ENCODE assay signal across 23 cellular contexts in genomic region chr1:6985528-6986276, GRCh38.
DNase-seq lines count a peak whose midpoint lies in the region; ATAC-seq, FAIRE-seq and TF ChIP-seq lines count a peak whose summit lies in the region.
"Had no signal": no experiment of that assay in that cellular context is flagged by ENCODE, and none has a peak within 500 bp of the region (broad histone marks: within the 10 kb centered on the region; RNA-seq: fewer than 3 reads in every experiment).

No MANE protein-coding gene starts in this region.

- no peak for FAIRE-seq in frontal cortex (lab: Jason Lieb, UNC)
- FAIRE-seq: A549, D721Med, GM12878, H54, HTR-8/SVneo had no signal

- H3K9ac ChIP-seq in neuronal stem cell (ENCODE audit: low read depth, low read length, poor library complexity), result no peak overlapping the region

- no peak for TF ChIP-seq POLR2A in spleen (IDR thresholded peaks at IDR 0.05)

- H3K4me3 ChIP-seq in neuronal stem cell (ENCODE audit: low read length in 2 of 2) (no peak overlapping the region), spleen (no peak overlapping the region)
- H3K4me3 ChIP-seq: A549, GM12878, GM23338 had no signal

- peaks cover 0 to 4% of the 10 kb centered on the region in 2 donors for H3K4me1 ChIP-seq in neuronal stem cell (ENCODE audit: control insufficient read depth in 2 of 2, insufficient read depth in 1 of 2, low read depth in 1 of 2, low read length in 2 of 2)
- H3K4me1 ChIP-seq in spleen, result no peaks in the 10 kb centered on the region
- H3K4me1 ChIP-seq: A549, Caco-2 had no signal

- H2BK120ac ChIP-seq in neuronal stem cell (ENCODE audit: low read depth, low read length), result no peak overlapping the region

- H2AK5ac ChIP-seq in neuronal stem cell (ENCODE audit: low read depth, low read length), result no peak overlapping the region

- peak overlapping the region; percentile 8 for H3K18ac ChIP-seq in neuronal stem cell (ENCODE audit: low read length)

- intact Hi-C loops in spleen (cut with DNase I; ENCODE audit: low total_unique reads), result no loop called here

- no peak overlapping the region for H3K23ac ChIP-seq in neuronal stem cell (ENCODE audit: low read depth, low read length, poor library complexity)

- H3K4me2 ChIP-seq in neuronal stem cell (ENCODE audit: insufficient read depth, low read length, poor library complexity, severe bottlenecking), result no peak overlapping the region
- H3K4me2 ChIP-seq: A549, GM23338 had no signal

- CTCF ChIA-PET in WTC11 (lab: Charles Lee), result interaction anchor here (0.7 to 1.4 kb wide), 2 partner anchors 22 to 135 kb away, joined by 3 read pairs; no protein-coding TSS in a partner anchor

- no peaks in the 10 kb centered on the region for H3K27me3 Mint-ChIP-seq in WTC11 (ENCODE audit: low read depth)
- H3K27me3 Mint-ChIP-seq: CD4-positive, alpha-beta T cell had no signal

- peaks cover 25% of the 10 kb centered on the region for H3K4me1 Mint-ChIP-seq in WTC11

- peak; percentile 20 for DNase-seq in NCI-H510A (lab: John Stamatoyannopoulos, UW)
- no peak for DNase-seq in NCI-H510A treated with DMSO at 0.1 percent for 48 hours (lab: John Stamatoyannopoulos, UW)
- no peak for DNase-seq in WTC11 (ENCODE audit: low spot score)
- no peak for DNase-seq in neuronal stem cell (ENCODE audit: low spot score)
- peak; percentile 43 for DNase-seq in spleen
- DNase-seq in epidermal melanocyte (ENCODE audit: insufficient read length, low spot score), result no peak
- DNase-seq in SKM-1 (lab: John Stamatoyannopoulos, UW; ENCODE audit: unreplicated experiment), result no peak
- DNase-seq in frontal cortex (ENCODE audit: low spot score in 2 of 2), result no peak
- DNase-seq: AML-193, Caco-2, EL, HFFc6, IMR-90 had no signal

- TF ChIP-seq CTCF in WTC11 (IDR thresholded peaks at IDR 0.05) (no peak), spleen (IDR thresholded peaks at IDR 0.05 in 8 of 11, conservative IDR thresholded peaks at IDR 0.05 in 3 of 11) (no peak)

- H2AFZ ChIP-seq in neuronal stem cell (ENCODE audit: low read length), result no peak overlapping the region
- H2AFZ ChIP-seq: GM23338 had no signal

- H4K91ac ChIP-seq in neuronal stem cell (ENCODE audit: low read depth, low read length, poor library complexity), result no peak overlapping the region

- no peak overlapping the region for H2BK5ac ChIP-seq in neuronal stem cell (ENCODE audit: low read length)

- no peaks in the 10 kb centered on the region for H3K36me3 Mint-ChIP-seq in WTC11

- H3K27ac ChIP-seq in neuronal stem cell (replicated peaks; ENCODE audit: low read length) (no peak overlapping the region), spleen (no peak overlapping the region)
- H3K27ac ChIP-seq: 22Rv1, A549, C4-2B had no signal

- no peaks in the 10 kb centered on the region for H3K79me1 ChIP-seq in neuronal stem cell (ENCODE audit: low read depth, low read length)

- H3K9me3 ChIP-seq in neuronal stem cell (replicated peaks in 1 of 2; ENCODE audit: control insufficient read depth in 2 of 2, insufficient read depth in 1 of 2, low read depth in 1 of 2, low read length in 2 of 2), result peaks cover 0 to 4% of the 10 kb centered on the region in 2 donors
- peaks cover 0 to 5% (median 0%) of the 10 kb centered on the region in 8 donors for H3K9me3 ChIP-seq in spleen
- H3K9me3 ChIP-seq: A549, Caco-2 had no signal

- peaks cover 0 to 5% (median 0%) of the 10 kb centered on the region in 3 experiments for H3K27me3 ChIP-seq in neuronal stem cell (ENCODE audit: control insufficient read depth in 3 of 3, insufficient read depth in 3 of 3, low read depth in 1 of 3, low read length in 3 of 3)
- peaks cover 0 to 14% (median 0%) of the 10 kb centered on the region in 7 donors for H3K27me3 ChIP-seq in spleen (replicated peaks in 1 of 7)

- no peak overlapping the region for H3K14ac ChIP-seq in neuronal stem cell (ENCODE audit: low read length)

- no peak overlapping the region for H2BK12ac ChIP-seq in neuronal stem cell (ENCODE audit: low read length)

- WGBS in neuronal stem cell (ENCODE audit: extremely low coverage in 2 of 2, insufficient read length in 2 of 2, insufficient replicate concordance in 1 of 2), 2 donors, result no CpG with 5 or more reads among the region's 18 CpGs
- 79 to 88% (median 85%) methylated on average over 18 of the region's 18 CpGs for WGBS in spleen, 5 donors

- H4K8ac ChIP-seq in neuronal stem cell (ENCODE audit: low read depth, low read length), result no peak overlapping the region

- H3K4me3 Mint-ChIP-seq in WTC11, result no peak overlapping the region
- H3K4me3 Mint-ChIP-seq: CD4-positive, alpha-beta T cell; GM23338; HFFc6 had no signal

- no peaks in the 10 kb centered on the region for H3K36me3 ChIP-seq in neuronal stem cell (replicated peaks in 1 of 2; ENCODE audit: control insufficient read depth in 2 of 2, insufficient read depth in 2 of 2, low read length in 2 of 2)
- H3K36me3 ChIP-seq in spleen, result no peaks in the 10 kb centered on the region

- H3K4ac ChIP-seq in neuronal stem cell (ENCODE audit: low read length), result no peak overlapping the region

- no peak overlapping the region for H3K27ac Mint-ChIP-seq in WTC11
- H3K27ac Mint-ChIP-seq: CD4-positive, alpha-beta T cell; GM23338; HFFc6 had no signal

- H3K9me3 Mint-ChIP-seq in WTC11, result peaks cover 7% of the 10 kb centered on the region
- H3K9me3 Mint-ChIP-seq: CD4-positive, alpha-beta T cell; GM23338; HFFc6 had no signal

- POLR2A ChIA-PET in WTC11 (lab: Charles Lee), result no interaction called here

- H2BK15ac ChIP-seq in neuronal stem cell (ENCODE audit: low read length), result no peak overlapping the region

- ATAC-seq in WTC11, result peak; percentile 16; the same call in 1 of the 2 replicates
- ATAC-seq: A549, GM12878, HCT116 had no signal

TF ChIP-seq in WTC11, 78 proteins besides CTCF, POLR2A, EP300 and RAD21:
- TF ChIP-seq ETV6 (CRISPR knock-in tag; IDR thresholded peaks at IDR 0.05) (no peak), MAX (CRISPR knock-in tag; IDR thresholded peaks at IDR 0.05) (no peak), E2F4 (CRISPR knock-in tag; IDR thresholded peaks at IDR 0.05; ENCODE audit: borderline replicate concordance, low read depth) (no peak), NFE2L1 (CRISPR knock-in tag; IDR thresholded peaks at IDR 0.05) (no peak)
- TF ChIP-seq, protein P1, sequence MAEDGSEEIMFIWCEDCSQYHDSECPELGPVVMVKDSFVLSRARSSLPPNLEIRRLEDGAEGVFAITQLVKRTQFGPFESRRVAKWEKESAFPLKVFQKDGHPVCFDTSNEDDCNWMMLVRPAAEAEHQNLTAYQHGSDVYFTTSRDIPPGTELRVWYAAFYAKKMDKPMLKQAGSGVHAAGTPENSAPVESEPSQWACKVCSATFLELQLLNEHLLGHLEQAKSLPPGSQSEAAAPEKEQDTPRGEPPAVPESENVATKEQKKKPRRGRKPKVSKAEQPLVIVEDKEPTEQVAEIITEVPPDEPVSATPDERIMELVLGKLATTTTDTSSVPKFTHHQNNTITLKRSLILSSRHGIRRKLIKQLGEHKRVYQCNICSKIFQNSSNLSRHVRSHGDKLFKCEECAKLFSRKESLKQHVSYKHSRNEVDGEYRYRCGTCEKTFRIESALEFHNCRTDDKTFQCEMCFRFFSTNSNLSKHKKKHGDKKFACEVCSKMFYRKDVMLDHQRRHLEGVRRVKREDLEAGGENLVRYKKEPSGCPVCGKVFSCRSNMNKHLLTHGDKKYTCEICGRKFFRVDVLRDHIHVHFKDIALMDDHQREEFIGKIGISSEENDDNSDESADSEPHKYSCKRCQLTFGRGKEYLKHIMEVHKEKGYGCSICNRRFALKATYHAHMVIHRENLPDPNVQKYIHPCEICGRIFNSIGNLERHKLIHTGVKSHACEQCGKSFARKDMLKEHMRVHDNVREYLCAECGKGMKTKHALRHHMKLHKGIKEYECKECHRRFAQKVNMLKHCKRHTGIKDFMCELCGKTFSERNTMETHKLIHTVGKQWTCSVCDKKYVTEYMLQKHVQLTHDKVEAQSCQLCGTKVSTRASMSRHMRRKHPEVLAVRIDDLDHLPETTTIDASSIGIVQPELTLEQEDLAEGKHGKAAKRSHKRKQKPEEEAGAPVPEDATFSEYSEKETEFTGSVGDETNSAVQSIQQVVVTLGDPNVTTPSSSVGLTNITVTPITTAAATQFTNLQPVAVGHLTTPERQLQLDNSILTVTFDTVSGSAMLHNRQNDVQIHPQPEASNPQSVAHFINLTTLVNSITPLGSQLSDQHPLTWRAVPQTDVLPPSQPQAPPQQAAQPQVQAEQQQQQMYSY (CRISPR knock-in tag; IDR thresholded peaks at IDR 0.05), result no peak
- TF ChIP-seq, protein P2, sequence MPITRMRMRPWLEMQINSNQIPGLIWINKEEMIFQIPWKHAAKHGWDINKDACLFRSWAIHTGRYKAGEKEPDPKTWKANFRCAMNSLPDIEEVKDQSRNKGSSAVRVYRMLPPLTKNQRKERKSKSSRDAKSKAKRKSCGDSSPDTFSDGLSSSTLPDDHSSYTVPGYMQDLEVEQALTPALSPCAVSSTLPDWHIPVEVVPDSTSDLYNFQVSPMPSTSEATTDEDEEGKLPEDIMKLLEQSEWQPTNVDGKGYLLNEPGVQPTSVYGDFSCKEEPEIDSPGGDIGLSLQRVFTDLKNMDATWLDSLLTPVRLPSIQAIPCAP (CRISPR knock-in tag; IDR thresholded peaks at IDR 0.05), result no peak
- TF ChIP-seq, protein P3, sequence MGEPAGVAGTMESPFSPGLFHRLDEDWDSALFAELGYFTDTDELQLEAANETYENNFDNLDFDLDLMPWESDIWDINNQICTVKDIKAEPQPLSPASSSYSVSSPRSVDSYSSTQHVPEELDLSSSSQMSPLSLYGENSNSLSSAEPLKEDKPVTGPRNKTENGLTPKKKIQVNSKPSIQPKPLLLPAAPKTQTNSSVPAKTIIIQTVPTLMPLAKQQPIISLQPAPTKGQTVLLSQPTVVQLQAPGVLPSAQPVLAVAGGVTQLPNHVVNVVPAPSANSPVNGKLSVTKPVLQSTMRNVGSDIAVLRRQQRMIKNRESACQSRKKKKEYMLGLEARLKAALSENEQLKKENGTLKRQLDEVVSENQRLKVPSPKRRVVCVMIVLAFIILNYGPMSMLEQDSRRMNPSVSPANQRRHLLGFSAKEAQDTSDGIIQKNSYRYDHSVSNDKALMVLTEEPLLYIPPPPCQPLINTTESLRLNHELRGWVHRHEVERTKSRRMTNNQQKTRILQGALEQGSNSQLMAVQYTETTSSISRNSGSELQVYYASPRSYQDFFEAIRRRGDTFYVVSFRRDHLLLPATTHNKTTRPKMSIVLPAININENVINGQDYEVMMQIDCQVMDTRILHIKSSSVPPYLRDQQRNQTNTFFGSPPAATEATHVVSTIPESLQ (CRISPR knock-in tag; IDR thresholded peaks at IDR 0.05), result no peak

Comparison
In these comparisons a context has a peak if more than half of its experiments do, and no peak if none do; other contexts are left out.
1. DNase-seq: peak in NCI-H510A (single experiment) and spleen (single experiment); none in NCI-H510A treated with DMSO at 0.1 percent for 48 hours (single experiment), WTC11 (single experiment), neuronal stem cell (single experiment), epidermal melanocyte (single experiment), SKM-1 (single experiment) and frontal cortex (0 of 2).